ENCODE assay signal across 8 cellular contexts in genomic region chr10:47553214-47553859, GRCh38. TPM values are rescaled to one million over a fixed set of nuclear protein-coding genes. Genes with fewer than 3 reads are reported as not detected.
A peak's percentile ranks its signal among the peaks of the same experiment; 100 is the strongest.
DNase-seq lines count a peak whose midpoint lies in the region; ATAC-seq, FAIRE-seq and TF ChIP-seq lines count a peak whose summit lies in the region.
"Not testable (repeated sequence)": the region's sequence is repeated elsewhere in the genome, so short reads cannot be mapped to it uniquely, and the experiment has no call there.

No MANE protein-coding gene starts in this region.

- H3K4me1 Mint-ChIP-seq in natural killer cell treated with Interleukin-12 subunit alpha and Interleukin-12 subunit beta and Interleukin-15 and Interleukin-18, amount 100 ng/mL, for 72 hours (ENCODE audit: low read depth in 2 of 2), result not testable (repeated sequence)

- H3K4me3 ChIP-seq in LNCaP clone FGC (ENCODE audit: low read depth, low read length) (peak overlapping the region; percentile 75), RWPE2 (ENCODE audit: severe bottlenecking) (peak overlapping the region; percentile 94), fibroblast of the aortic adventitia (ENCODE audit: low read depth, low read length) (peak overlapping the region; percentile 84)

- peaks cover 11% of the 10 kb centered on the region for H3K36me3 ChIP-seq in RWPE2 (ENCODE audit: low read depth)

- not testable (repeated sequence) for H3K4me1 ChIP-seq in RWPE2 (ENCODE audit: insufficient read depth, poor library complexity, severe bottlenecking)

- not testable (repeated sequence) for H3K36me3 Mint-ChIP-seq in natural killer cell treated with Interleukin-12 subunit alpha and Interleukin-12 subunit beta and Interleukin-15 and Interleukin-18, amount 100 ng/mL, for 72 hours

- H3K27ac ChIP-seq in RWPE2 (ENCODE audit: poor library complexity, severe bottlenecking), result peak overlapping the region; percentile 78

- H3K27ac Mint-ChIP-seq in natural killer cell treated with Interleukin-12 subunit alpha and Interleukin-12 subunit beta and Interleukin-15 and Interleukin-18, amount 100 ng/mL, for 72 hours, result peak overlapping the region; percentile 93 to 96

- not testable (repeated sequence) for H3K27me3 ChIP-seq in RWPE2 (ENCODE audit: insufficient read depth, poor library complexity, severe bottlenecking)

- DNase-seq in EH (ENCODE audit: low read depth) (peak; percentile 81), H54 (ENCODE audit: insufficient read length, low spot score) (peak; percentile 18), LNCaP clone FGC (ENCODE audit: low read depth) (peak; percentile 76), RWPE2 (ENCODE audit: low spot score) (peak; percentile 88), fibroblast of the aortic adventitia (ENCODE audit: low read depth) (peak; percentile 86)
- DNase-seq in activated effector memory CD4-positive, alpha-beta T cell treated with Interleukin-2 at 50 U/mL for 16 hours, result peak; percentile 69
- DNase-seq in natural killer cell treated with Interleukin-12 subunit alpha and Interleukin-12 subunit beta and Interleukin-15 and Interleukin-18, amount 100 ng/mL, for 72 hours (ENCODE audit: low spot score), result peak; percentile 80
- peak; percentile 35 to 73 (median 55) for DNase-seq in stimulated activated naive CD4-positive, alpha-beta T cell (lab: John Stamatoyannopoulos, UW)

- TF ChIP-seq CTCF in LNCaP clone FGC (IDR thresholded peaks at IDR 0.05; ENCODE audit: control insufficient read depth, extremely low read depth, insufficient read depth); RWPE2 (IDR thresholded peaks at IDR 0.05; ENCODE audit: poor library complexity, severe bottlenecking); fibroblast of the aortic adventitia (IDR thresholded peaks at IDR 0.05; ENCODE audit: insufficient read depth, low read length): not testable (repeated sequence)

- H3K9me3 ChIP-seq in RWPE2 (ENCODE audit: severe bottlenecking), result not testable (repeated sequence)

- peak overlapping the region; percentile 95 for H3K4me3 Mint-ChIP-seq in natural killer cell treated with Interleukin-12 subunit alpha and Interleukin-12 subunit beta and Interleukin-15 and Interleukin-18, amount 100 ng/mL, for 72 hours

- not testable (repeated sequence) for H3K9me3 Mint-ChIP-seq in natural killer cell treated with Interleukin-12 subunit alpha and Interleukin-12 subunit beta and Interleukin-15 and Interleukin-18, amount 100 ng/mL, for 72 hours

- TF ChIP-seq POLR2A in H54 (IDR thresholded peaks at IDR 0.05; ENCODE audit: low read depth, low read length), result peak; percentile 78

- ATAC-seq in RWPE2 (ENCODE audit: low read depth), result peak; percentile 92
- ATAC-seq in natural killer cell treated with Interleukin-12 subunit alpha and Interleukin-12 subunit beta and Interleukin-15 and Interleukin-18, amount 100 ng/mL, for 72 hours, result peak; percentile 90 to 93

- not testable (repeated sequence) for FAIRE-seq in H54 (lab: Jason Lieb, UNC)

- H3K27me3 Mint-ChIP-seq in natural killer cell treated with Interleukin-12 subunit alpha and Interleukin-12 subunit beta and Interleukin-15 and Interleukin-18, amount 100 ng/mL, for 72 hours, result not testable (repeated sequence)

RNA-seq across cellular contexts. Expression of gene AGAP9, which starts 29.9 kb away (rescaled TPM):
- total RNA-seq in fibroblast of the aortic adventitia (ENCODE audit: low replicate concordance), result 4.2 and 7.0 TPM in 2 replicates
- total RNA-seq in natural killer cell treated with Interleukin-12 subunit alpha and Interleukin-12 subunit beta and Interleukin-15 and Interleukin-18, amount 100 ng/mL, for 72 hours, result 1 to 10 TPM; 5.1 to 5.3 TPM

Comparison
In these comparisons a context has a peak if more than half of its experiments do, and no peak if none do; other contexts are left out.
1. Peak in every context shown above with its lines: DNase-seq, ATAC-seq, H3K4me3 ChIP-seq and H3K27ac ChIP-seq.
2. DNase-seq: peak in every context shown above with its lines; median percentile 88 in RWPE2; 86 in fibroblast of the aortic adventitia; 81 in EH; 80 in natural killer cell treated with Interleukin-12 subunit alpha and Interleukin-12 subunit beta and Interleukin-15 and Interleukin-18, amount 100 ng/mL, for 72 hours; 76 in LNCaP clone FGC; 69 in activated effector memory CD4-positive, alpha-beta T cell treated with Interleukin-2 at 50 U/mL for 16 hours; 55 in stimulated activated naive CD4-positive, alpha-beta T cell; 18 in H54.